ENCODE assay signal across 18 cellular contexts in genomic region chr20:23609486-23610109, GRCh38. TPM values are rescaled to one million over a fixed set of nuclear protein-coding genes. Genes with fewer than 3 reads are reported as not detected.
A peak's percentile ranks its signal among the peaks of the same experiment; 100 is the strongest.
DNase-seq lines count a peak whose midpoint lies in the region; ATAC-seq, FAIRE-seq and TF ChIP-seq lines count a peak whose summit lies in the region.
"Had no signal": no experiment of that assay in that cellular context is flagged by ENCODE, and none has a peak within 500 bp of the region (broad histone marks: within the 10 kb centered on the region; RNA-seq: fewer than 3 reads in every experiment).

No MANE protein-coding gene starts in this region.

- no peak for TF ChIP-seq EP300 in HepG2 (IDR thresholded peaks at IDR 0.05; ENCODE audit: low read depth in 2 of 2, low read length in 2 of 2)
- TF ChIP-seq EP300 in HepG2 (CRISPR knock-in tag; IDR thresholded peaks at IDR 0.05; ENCODE audit: borderline replicate concordance), result no peak
- no peak for TF ChIP-seq EP300 in transverse colon (IDR thresholded peaks at IDR 0.05; ENCODE audit: low read depth)

- POLR2A ChIA-PET in HepG2 (lab: Yijun Ruan, JAX), result interaction anchor here (1.3 to 4.0 kb wide), 5 partner anchors 11 to 166 kb away, joined by 3 to 22 read pairs (median 5); no protein-coding TSS in a partner anchor

- no peak for TF ChIP-seq RAD21 in HepG2 (CRISPR knock-in tag; IDR thresholded peaks at IDR 0.05)

- TF ChIP-seq CTCF in HepG2 (CRISPR knock-in tag; IDR thresholded peaks at IDR 0.05), result no peak
- no peak for TF ChIP-seq CTCF in right lobe of liver (IDR thresholded peaks at IDR 0.05)
- no peak for TF ChIP-seq CTCF in transverse colon (IDR thresholded peaks at IDR 0.05)
- no peak for TF ChIP-seq CTCF in WERI-Rb-1 (IDR thresholded peaks at IDR 0.05; ENCODE audit: low read depth, low read length)

- BruUV-seq in HepG2 (replicated peaks; lab: Mats Ljungman, UMichigan), result no TSS peak

- H3K4me1 ChIP-seq in HepG2 (ENCODE audit: insufficient read depth, low read length) (peaks cover 34% of the 10 kb centered on the region), right lobe of liver (no peaks in the 10 kb centered on the region), transverse colon (peaks cover 0 to 12% (median 3%) of the 10 kb centered on the region in 4 donors)

- ATAC-seq in HepG2 (no peak), right lobe of liver (no peak), GM19023 (IDR thresholded peaks at IDR 0.05; ENCODE audit: unreplicated experiment) (no peak)
- ATAC-seq: HCT116 had no signal

- 71% methylated on average over 5 of the region's 5 CpGs for WGBS in HepG2 (ENCODE audit: low lambda C conversion rate)
- WGBS in right lobe of liver (ENCODE audit: insufficient coverage, low coverage, low lambda C conversion rate, missing lambda C conversion rate), result 83% methylated on average over 5 of the region's 5 CpGs
- 89 to 94% methylated on average over 5 of the region's 5 CpGs for WGBS in transverse colon (ENCODE audit: low coverage in 1 of 2), 2 donors

- no peak for TF ChIP-seq POLR2A in HepG2 (IDR thresholded peaks at IDR 0.05; ENCODE audit: insufficient read depth in 1 of 2, low read depth in 2 of 2, low read length in 2 of 2)
- no peak for TF ChIP-seq POLR2A in right lobe of liver (IDR thresholded peaks at IDR 0.05)
- TF ChIP-seq POLR2A in transverse colon (IDR thresholded peaks at IDR 0.05), result no peak

- H3K27me3 ChIP-seq in HepG2 (ENCODE audit: control insufficient read depth in 1 of 2, insufficient read depth in 2 of 2, low read length in 2 of 2), result peaks cover 2 to 10% of the 10 kb centered on the region in 2 experiments; a peak in 4 of 5 replicates
- no peaks in the 10 kb centered on the region for H3K27me3 ChIP-seq in right lobe of liver
- H3K27me3 ChIP-seq in transverse colon, result no peaks in the 10 kb centered on the region
- H3K27me3 ChIP-seq in WERI-Rb-1 (ENCODE audit: insufficient read depth, low read depth, severe bottlenecking), result no peaks in the 10 kb centered on the region
- H3K27me3 ChIP-seq: BLaER1 treated with 17β-estradiol and CSF1 and Interleukin-3, amounts not matched to agents 10 nM and 100 nM had no signal

- H3K36me3 ChIP-seq in HepG2 (replicated peaks in 1 of 2; ENCODE audit: control insufficient read depth in 1 of 2, insufficient read depth in 2 of 2, low read length in 2 of 2) (no peaks in the 10 kb centered on the region), right lobe of liver (no peaks in the 10 kb centered on the region), transverse colon (no peaks in the 10 kb centered on the region), WERI-Rb-1 (no peaks in the 10 kb centered on the region)
- H3K36me3 ChIP-seq: BLaER1 treated with 17β-estradiol and CSF1 and Interleukin-3, amounts not matched to agents 10 nM and 100 nM had no signal

- no peak overlapping the region for H3K4me2 ChIP-seq in HepG2 (ENCODE audit: low read depth, low read length)

- no peaks in the 10 kb centered on the region for H3K79me2 ChIP-seq in HepG2 (ENCODE audit: insufficient read depth, low read length)

- no peak for DNase-seq in HepG2 (ENCODE audit: low spot score)
- no peak for DNase-seq in right lobe of liver
- peak; percentile 55 for DNase-seq in amniotic epithelial cell (ENCODE audit: low read depth)
- peak; percentile 14 for DNase-seq in fibroblast of gingiva (ENCODE audit: low read depth)
- no peak for DNase-seq in middle frontal gyrus (ENCODE audit: extremely low spot score, low spot score)
- DNase-seq in transverse colon, result no peak
- DNase-seq in WERI-Rb-1, result no peak
- DNase-seq: AML-193; CD4-positive, CD25-positive, alpha-beta regulatory T cell; DMS 273 treated with DMSO at 0.1 percent for 48 hours; DMS79; GDM1; IMR-90 had no signal

- H3K4me3 ChIP-seq in HepG2 (replicated peaks in 1 of 3; ENCODE audit: insufficient read depth in 1 of 3, low read depth in 2 of 3, low read length in 3 of 3), result no peak overlapping the region
- no peak overlapping the region for H3K4me3 ChIP-seq in right lobe of liver
- no peak overlapping the region for H3K4me3 ChIP-seq in transverse colon
- no peak overlapping the region for H3K4me3 ChIP-seq in WERI-Rb-1 (ENCODE audit: low read depth, low read length)
- H3K4me3 ChIP-seq: BLaER1 treated with 17β-estradiol and CSF1 and Interleukin-3, amounts not matched to agents 10 nM and 100 nM had no signal

- H3K9ac ChIP-seq in HepG2 (ENCODE audit: insufficient read depth, low read depth, low read length), result no peak overlapping the region
- H3K9ac ChIP-seq: BLaER1 treated with 17β-estradiol and CSF1 and Interleukin-3, amounts not matched to agents 10 nM and 100 nM had no signal

- H3K9me3 ChIP-seq in HepG2 (ENCODE audit: low read length) (no peaks in the 10 kb centered on the region), right lobe of liver (no peaks in the 10 kb centered on the region), transverse colon (no peaks in the 10 kb centered on the region), WERI-Rb-1 (ENCODE audit: severe bottlenecking) (no peaks in the 10 kb centered on the region)
- H3K9me3 ChIP-seq: BLaER1 treated with 17β-estradiol and CSF1 and Interleukin-3, amounts not matched to agents 10 nM and 100 nM had no signal

- in situ Hi-C loops in HepG2 (cut with HindIII; ENCODE audit: extremely low pct_ligation_motif_present, low pct_unique_long_range_greater_than_20kb) (loop anchor here (5.0 kb wide), 1 partner anchor 167 kb away; no protein-coding TSS in a partner anchor), transverse colon (cut with MboI; ENCODE audit: low pct_ligation_motif_present in 1 of 4, low pct_unique_long_range_greater_than_20kb in 1 of 4, low sequenced_read_pairs in 3 of 4) (loop anchor here in 3 of 4 donors (10.0 to 25.0 kb wide), 4 partner anchors 165 to 922 kb away; partner anchors contain the start of gene CSTL1 (in 1 of the 3))

- H3K27ac ChIP-seq in HepG2 (ENCODE audit: extremely low read length, insufficient read depth, low read length), result no peak overlapping the region
- no peak overlapping the region for H3K27ac ChIP-seq in right lobe of liver
- no peak overlapping the region for H3K27ac ChIP-seq in transverse colon
- H3K27ac ChIP-seq in WERI-Rb-1, result no peak overlapping the region
- H3K27ac ChIP-seq: 22Rv1; BLaER1 treated with 17β-estradiol and CSF1 and Interleukin-3, amounts not matched to agents 10 nM and 100 nM had no signal

- no peak for FAIRE-seq in HepG2 (lab: Jason Lieb, UNC)

- no peaks in the 10 kb centered on the region for H4K20me1 ChIP-seq in HepG2 (ENCODE audit: insufficient read depth, low read length)
- H4K20me1 ChIP-seq: BLaER1 treated with 17β-estradiol and CSF1 and Interleukin-3, amounts not matched to agents 10 nM and 100 nM had no signal

- intact Hi-C loops in HepG2 (cut with micrococcal nuclease; ENCODE audit: unreplicated experiment), result loop anchor here (5.0 kb wide), 1 partner anchor 247 kb away; the partner anchor contains the start of gene GZF1
- intact Hi-C loops in right lobe of liver (cut with DNase I), result loop anchor here (10.0 kb wide), 2 partner anchors 165 to 265 kb away; no protein-coding TSS in a partner anchor
- intact Hi-C loops in transverse colon (cut with DNase I; ENCODE audit: low total_unique reads), result loop anchor here (5.0 kb wide), 1 partner anchor 167 kb away; no protein-coding TSS in a partner anchor

- no peak overlapping the region for H2AFZ ChIP-seq in HepG2 (ENCODE audit: low read length)

- CTCF ChIA-PET in HepG2 (lab: Yijun Ruan, JAX; ENCODE audit: low intra/inter-chr PET ratio, low total read pairs), result interaction anchor here (1.7 kb wide), 1 partner anchor 168 kb away, joined by 6 read pairs; no protein-coding TSS in a partner anchor

RNA-seq across cellular contexts. Expression of gene CST9, which starts 3.9 kb away (rescaled TPM):
- total RNA-seq in HepG2 (2016; rRNA removed; fragmentation: Illumina TruSeq; extraction: Trizol), result 0.07 TPM in 1 of 2 replicates, not detected in the other
- total RNA-seq in HepG2 (2016; cell fraction: cytosol; rRNA removed; fragmentation: Illumina TruSeq; extraction: Trizol; ENCODE audit: low read depth), result not detected in 2 replicates
- not detected in 2 replicates for total RNA-seq in HepG2 (2016; cell fraction: insoluble cytoplasmic fraction; rRNA removed; fragmentation: Illumina TruSeq; extraction: Trizol)
- total RNA-seq in HepG2 (2016; cell fraction: membrane; rRNA removed; fragmentation: Illumina TruSeq; extraction: Trizol), result not detected in 2 replicates
- total RNA-seq in HepG2 (2016; cell fraction: nucleus; rRNA removed; fragmentation: Illumina TruSeq; extraction: Trizol), result not detected in 2 replicates
- not detected in 2 replicates for polyA plus RNA-seq in HepG2 (2011; rRNA removed)
- not detected in 2 replicates for polyA plus RNA-seq in HepG2 (2011; cell fraction: cytosol; rRNA removed)
- not detected in 2 replicates for polyA plus RNA-seq in HepG2 (2011; cell fraction: nucleus; rRNA removed)
- polyA plus RNA-seq in HepG2 (2012), result not detected in 2 replicates
- polyA plus RNA-seq in HepG2 (2016; cell fraction: cytosol; fragmentation: Illumina TruSeq; extraction: Trizol; ENCODE audit: low read depth), result not detected in 2 replicates
- polyA plus RNA-seq in HepG2 (2016; cell fraction: insoluble cytoplasmic fraction; fragmentation: Illumina TruSeq; extraction: Trizol; ENCODE audit: low read depth), result not detected in 2 replicates
- not detected in 2 replicates for polyA plus RNA-seq in HepG2 (2016; cell fraction: membrane; fragmentation: Illumina TruSeq; extraction: Trizol; ENCODE audit: low read depth)
- not detected in 2 replicates for polyA plus RNA-seq in HepG2 (2016; cell fraction: nucleus; fragmentation: Illumina TruSeq; extraction: Trizol; ENCODE audit: insufficient read depth, low read depth)
- not detected in 2 replicates for polyA minus RNA-seq in HepG2 (2011; rRNA and poly(A)+ RNA removed; ENCODE audit: low replicate concordance)
- polyA minus RNA-seq in HepG2 (2011; cell fraction: cytosol; rRNA and poly(A)+ RNA removed), result not detected in 2 replicates
- polyA minus RNA-seq in HepG2 (2011; cell fraction: nucleus; rRNA and poly(A)+ RNA removed), result 0.25 TPM in 1 of 2 replicates, not detected in the other
- total RNA-seq in right lobe of liver, result not detected
- total RNA-seq in transverse colon, result not detected
- total RNA-seq: CD4-positive, CD25-positive, alpha-beta regulatory T cell; H4; IMR-90 had no signal
- polyA plus RNA-seq: CD4-positive, CD25-positive, alpha-beta regulatory T cell; IMR-90 had no signal

RNA-seq across cellular contexts. Expression of gene CST3, which starts 28.2 kb away (rescaled TPM):
- 300 and 690 TPM in 2 replicates for total RNA-seq in HepG2 (2016; rRNA removed; fragmentation: Illumina TruSeq; extraction: Trizol)
- 306 and 400 TPM in 2 replicates for total RNA-seq in HepG2 (2016; cell fraction: cytosol; rRNA removed; fragmentation: Illumina TruSeq; extraction: Trizol; ENCODE audit: low read depth)
- 277 and 657 TPM in 2 replicates for total RNA-seq in HepG2 (2016; cell fraction: insoluble cytoplasmic fraction; rRNA removed; fragmentation: Illumina TruSeq; extraction: Trizol)
- 267 and 341 TPM in 2 replicates for total RNA-seq in HepG2 (2016; cell fraction: membrane; rRNA removed; fragmentation: Illumina TruSeq; extraction: Trizol)
- total RNA-seq in HepG2 (2016; cell fraction: nucleus; rRNA removed; fragmentation: Illumina TruSeq; extraction: Trizol), result 478 and 575 TPM in 2 replicates
- polyA plus RNA-seq in HepG2 (2011; rRNA removed), result 1,005 and 1,077 TPM in 2 replicates
- 827 and 1,616 TPM in 2 replicates for polyA plus RNA-seq in HepG2 (2011; cell fraction: cytosol; rRNA removed)
- polyA plus RNA-seq in HepG2 (2011; cell fraction: nucleus; rRNA removed), result 530 and 563 TPM in 2 replicates
- 560 and 584 TPM in 2 replicates for polyA plus RNA-seq in HepG2 (2012)
- 569 and 650 TPM in 2 replicates for polyA plus RNA-seq in HepG2 (2016; cell fraction: cytosol; fragmentation: Illumina TruSeq; extraction: Trizol; ENCODE audit: low read depth)
- 435 and 510 TPM in 2 replicates for polyA plus RNA-seq in HepG2 (2016; cell fraction: insoluble cytoplasmic fraction; fragmentation: Illumina TruSeq; extraction: Trizol; ENCODE audit: low read depth)
- 388 and 429 TPM in 2 replicates for polyA plus RNA-seq in HepG2 (2016; cell fraction: membrane; fragmentation: Illumina TruSeq; extraction: Trizol; ENCODE audit: low read depth)
- 1,429 and 1,592 TPM in 2 replicates for polyA plus RNA-seq in HepG2 (2016; cell fraction: nucleus; fragmentation: Illumina TruSeq; extraction: Trizol; ENCODE audit: insufficient read depth, low read depth)
- polyA minus RNA-seq in HepG2 (2011; rRNA and poly(A)+ RNA removed; ENCODE audit: low replicate concordance), result 60.4 and 1,528 TPM in 2 replicates
- 688 and 730 TPM in 2 replicates for polyA minus RNA-seq in HepG2 (2011; cell fraction: cytosol; rRNA and poly(A)+ RNA removed)
- 130 and 153 TPM in 2 replicates for polyA minus RNA-seq in HepG2 (2011; cell fraction: nucleus; rRNA and poly(A)+ RNA removed)
- total RNA-seq in right lobe of liver, result 1,000 to 10,000 TPM in 1 of 6 experiments, 100 to 1,000 TPM in 5; 504 to 1,394 (median 638) TPM
- 1,000 to 10,000 TPM in 2 of 4 donors, 100 to 1,000 TPM in 2; 607 to 1,755 (median 1,289) TPM for total RNA-seq in transverse colon

RNA-seq across cellular contexts. Expression of gene CST9L, which starts 41.3 kb away (rescaled TPM):
- total RNA-seq in HepG2 (2016; rRNA removed; fragmentation: Illumina TruSeq; extraction: Trizol) (0.15 TPM in 1 of 2 replicates, not detected in the other), right lobe of liver (not detected), transverse colon (not detected)
- total RNA-seq in HepG2 (2016; cell fraction: cytosol; rRNA removed; fragmentation: Illumina TruSeq; extraction: Trizol; ENCODE audit: low read depth), result not detected in 2 replicates
- total RNA-seq in HepG2 (2016; cell fraction: insoluble cytoplasmic fraction; rRNA removed; fragmentation: Illumina TruSeq; extraction: Trizol), result not detected in 2 replicates
- not detected in 2 replicates for total RNA-seq in HepG2 (2016; cell fraction: membrane; rRNA removed; fragmentation: Illumina TruSeq; extraction: Trizol)
- total RNA-seq in HepG2 (2016; cell fraction: nucleus; rRNA removed; fragmentation: Illumina TruSeq; extraction: Trizol), result not detected in 2 replicates
- polyA plus RNA-seq in HepG2 (2011; rRNA removed), result not detected in 2 replicates
- not detected in 2 replicates for polyA plus RNA-seq in HepG2 (2011; cell fraction: cytosol; rRNA removed)
- not detected in 2 replicates for polyA plus RNA-seq in HepG2 (2011; cell fraction: nucleus; rRNA removed)
- not detected in 2 replicates for polyA plus RNA-seq in HepG2 (2012)
- not detected in 2 replicates for polyA plus RNA-seq in HepG2 (2016; cell fraction: cytosol; fragmentation: Illumina TruSeq; extraction: Trizol; ENCODE audit: low read depth)
- not detected in 2 replicates for polyA plus RNA-seq in HepG2 (2016; cell fraction: insoluble cytoplasmic fraction; fragmentation: Illumina TruSeq; extraction: Trizol; ENCODE audit: low read depth)
- not detected in 2 replicates for polyA plus RNA-seq in HepG2 (2016; cell fraction: membrane; fragmentation: Illumina TruSeq; extraction: Trizol; ENCODE audit: low read depth)
- not detected in 2 replicates for polyA plus RNA-seq in HepG2 (2016; cell fraction: nucleus; fragmentation: Illumina TruSeq; extraction: Trizol; ENCODE audit: insufficient read depth, low read depth)
- not detected in 2 replicates for polyA minus RNA-seq in HepG2 (2011; rRNA and poly(A)+ RNA removed; ENCODE audit: low replicate concordance)
- not detected in 2 replicates for polyA minus RNA-seq in HepG2 (2011; cell fraction: cytosol; rRNA and poly(A)+ RNA removed)
- not detected in 2 replicates for polyA minus RNA-seq in HepG2 (2011; cell fraction: nucleus; rRNA and poly(A)+ RNA removed)
- total RNA-seq: CD4-positive, CD25-positive, alpha-beta regulatory T cell; H4; IMR-90 had no signal
- polyA plus RNA-seq: CD4-positive, CD25-positive, alpha-beta regulatory T cell; IMR-90 had no signal

Comparison
In these comparisons a context has a peak if more than half of its experiments do, and no peak if none do; other contexts are left out.
1. DNase-seq: peak in amniotic epithelial cell (single experiment) and fibroblast of gingiva (single experiment); none in HepG2 (single experiment), right lobe of liver (0 of 3), middle frontal gyrus (single experiment), transverse colon (single experiment) and WERI-Rb-1 (single experiment).